8 cellular contexts compared by ENCODE assay signal in the genomic region with DNA sequence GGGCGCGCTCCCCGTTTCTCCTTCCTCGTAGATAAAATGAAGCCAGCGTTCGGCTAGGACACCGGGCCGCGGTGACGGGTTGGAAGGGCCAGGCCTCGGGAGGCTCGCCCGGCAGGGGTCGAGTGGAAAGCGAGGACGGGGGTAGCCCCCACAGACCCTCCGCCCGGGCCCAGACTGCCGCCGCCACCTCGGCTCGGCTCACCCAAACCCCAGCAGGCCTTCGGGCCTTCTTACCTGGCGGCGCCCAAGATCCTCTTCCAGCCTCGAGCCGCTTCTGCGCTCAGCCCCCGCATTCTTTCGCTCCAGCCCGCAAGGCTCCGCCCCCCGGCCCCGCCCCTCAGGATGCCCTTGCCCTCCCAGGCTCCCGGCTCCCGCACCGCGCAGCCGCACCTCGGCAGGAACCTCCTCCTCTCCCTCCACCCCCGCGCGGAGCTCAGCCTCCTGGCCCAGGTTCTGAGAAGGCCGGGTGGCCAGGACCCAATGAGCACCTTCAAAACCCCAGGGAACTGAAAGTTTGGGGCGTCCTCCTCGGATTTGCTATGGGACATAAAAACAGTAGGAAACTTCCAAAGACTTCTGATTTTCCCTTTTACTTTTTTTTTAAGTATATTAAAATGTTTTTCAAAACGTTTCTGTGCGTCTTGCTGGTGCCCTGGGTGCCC. TPM values are rescaled to one million over a fixed set of nuclear protein-coding genes. Genes with fewer than 3 reads are reported as not detected.
DNase-seq lines count a peak whose midpoint lies in the region; ATAC-seq and TF ChIP-seq lines count a peak whose summit lies in the region.

A gene with protein sequence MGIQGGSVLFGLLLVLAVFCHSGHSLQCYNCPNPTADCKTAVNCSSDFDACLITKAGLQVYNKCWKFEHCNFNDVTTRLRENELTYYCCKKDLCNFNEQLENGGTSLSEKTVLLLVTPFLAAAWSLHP (minus strand): TSS at position 276 of the 662 bp plus-strand sequence. CDS start 13,978 bp downstream, outside the sequence.

- peak within 1 kb of the TSS; percentile 83 for H3K4me2 ChIP-seq in OCI-LY1 (ENCODE audit: low read length)

- H3K4me3 Mint-ChIP-seq in endothelial cell (ENCODE audit: unreplicated experiment) (peak within 1 kb of the TSS; percentile 91), mesothelial cell of epicardium (peak within 1 kb of the TSS; percentile 86)

- no peaks in the 10 kb centered on the region for H3K36me3 ChIP-seq in HUES48 (ENCODE audit: control insufficient read depth, insufficient read depth, low read length)
- peaks cover 9% of the 10 kb centered on the region for H3K36me3 ChIP-seq in OCI-LY1 (ENCODE audit: insufficient read depth, low read length)

- H3K9ac ChIP-seq in HUES48 (ENCODE audit: low read depth, low read length), result peak within 1 kb of the TSS; percentile 65
- peak within 1 kb of the TSS; percentile 73 for H3K9ac ChIP-seq in OCI-LY1 (ENCODE audit: low read length)

- H3K27me3 ChIP-seq in HUES48 (ENCODE audit: control insufficient read depth, insufficient read depth, low read length) (peaks cover 6% of the 10 kb centered on the region; the same call in 1 of the 2 replicates), OCI-LY1 (ENCODE audit: insufficient read depth, low read length) (no peaks in the 10 kb centered on the region)

- H3K36me3 Mint-ChIP-seq in endothelial cell (ENCODE audit: low read depth, unreplicated experiment) (peaks cover 5% of the 10 kb centered on the region), mesothelial cell of epicardium (peaks cover 4% of the 10 kb centered on the region)

- in situ Hi-C loops in Caki2 (cut with HindIII; ENCODE audit: low pct_unique_long_range_greater_than_20kb, low sequenced_read_pairs), result no loop called here

- TF ChIP-seq CTCF in OCI-LY1 (IDR thresholded peaks at IDR 0.05; ENCODE audit: low read length) (no peak), endothelial cell (IDR thresholded peaks at IDR 0.05; ENCODE audit: unreplicated experiment) (no peak), mesothelial cell of epicardium (IDR thresholded peaks at IDR 0.05; ENCODE audit: unreplicated experiment) (no peak)

- H3K79me2 ChIP-seq in OCI-LY1 (ENCODE audit: insufficient read depth, low read length), result peaks cover 13% of the 10 kb centered on the region

- H3K27ac Mint-ChIP-seq in endothelial cell (ENCODE audit: unreplicated experiment) (peak within 1 kb of the TSS; percentile 48), mesothelial cell of epicardium (peak within 1 kb of the TSS; percentile 93)

- no peaks in the 10 kb centered on the region for H3K27me3 Mint-ChIP-seq in endothelial cell (ENCODE audit: unreplicated experiment)
- H3K27me3 Mint-ChIP-seq in mesothelial cell of epicardium (ENCODE audit: low read depth), result no peaks in the 10 kb centered on the region

- peak; percentile 48 for ATAC-seq in GM21390 (IDR thresholded peaks at IDR 0.05; ENCODE audit: unreplicated experiment)

- H3K9me2 ChIP-seq in OCI-LY1 (ENCODE audit: low read depth, low read length), result no peaks in the 10 kb centered on the region

- no peaks in the 10 kb centered on the region for H3K9me3 Mint-ChIP-seq in endothelial cell (ENCODE audit: unreplicated experiment)
- H3K9me3 Mint-ChIP-seq in mesothelial cell of epicardium, result no peaks in the 10 kb centered on the region

- H3K27ac ChIP-seq in HUES48 (ENCODE audit: low read depth, low read length) (peak within 1 kb of the TSS; percentile 75), OCI-LY1 (ENCODE audit: low read depth, low read length, poor library complexity, severe bottlenecking) (peak within 1 kb of the TSS; percentile 55)

- H3F3A ChIP-seq in OCI-LY1 (ENCODE audit: insufficient read depth, low read length), result no peaks in the 10 kb centered on the region

- H3K4me1 ChIP-seq in HUES48 (ENCODE audit: control insufficient read depth, insufficient read depth, low read length) (peaks cover 17% of the 10 kb centered on the region), OCI-LY1 (ENCODE audit: insufficient read depth, low read length, severe bottlenecking) (peaks cover 44% of the 10 kb centered on the region)

- H3K4me1 Mint-ChIP-seq in endothelial cell (ENCODE audit: unreplicated experiment), result peaks cover 17% of the 10 kb centered on the region
- peaks cover 21% of the 10 kb centered on the region for H3K4me1 Mint-ChIP-seq in mesothelial cell of epicardium

- no peaks in the 10 kb centered on the region for H3K9me3 ChIP-seq in HUES48 (ENCODE audit: control insufficient read depth, insufficient read depth, low read length)
- H3K9me3 ChIP-seq in OCI-LY1 (ENCODE audit: low read length), result no peaks in the 10 kb centered on the region

- DNase-seq in Caki2 (ENCODE audit: low read depth), result peak; percentile 75
- peak; percentile 91 for DNase-seq in activated T-cell treated with anti-CD3 and anti-CD28 coated beads for 1 hour (ENCODE audit: low read depth)
- DNase-seq in endothelial cell (ENCODE audit: low spot score), result peak; percentile 96
- peak; percentile 96 to 97 for DNase-seq in mesothelial cell of epicardium (ENCODE audit: low spot score in 2 of 2, unreplicated experiment in 2 of 2)
- DNase-seq in stimulated activated CD8-positive, alpha-beta memory T cell treated with anti-CD3 and anti-CD28 coated beads, Interleukin-15, amount 100 ng/mL, for 4 hours (ENCODE audit: low read depth in 2 of 2), result peak; percentile 79 to 84

- no peaks in the 10 kb centered on the region for H4K20me1 ChIP-seq in OCI-LY1 (ENCODE audit: insufficient read depth, low read length)

- H2AFZ ChIP-seq in OCI-LY1 (ENCODE audit: low read length), result peak within 1 kb of the TSS; percentile 72

- peak within 1 kb of the TSS; percentile 88 for H3K4me3 ChIP-seq in HUES48 (ENCODE audit: low read depth, low read length)
- H3K4me3 ChIP-seq in OCI-LY1 (ENCODE audit: low read depth, low read length, poor library complexity, severe bottlenecking), result peak within 1 kb of the TSS; percentile 72

RNA-seq across cellular contexts. Expression of the gene that starts here (rescaled TPM):
- total RNA-seq in Caki2 (2014; rRNA removed; shearing (Covaris generic); ENCODE audit: low replicate concordance), result 131 and 219 TPM in 2 replicates
- total RNA-seq in endothelial cell (ENCODE audit: unreplicated experiment), result 101 TPM
- total RNA-seq in mesothelial cell of epicardium, result 162 to 176 TPM (median 171 TPM) in 3 replicates

Comparison
In these comparisons a context has a peak if more than half of its experiments do, and no peak if none do; other contexts are left out.
1. Peak in every context shown above with its lines: DNase-seq, ATAC-seq, H3K4me3 ChIP-seq and H3K27ac ChIP-seq.